29 cellular contexts compared by ENCODE assay signal in genomic region chr2:70898363-70899240, GRCh38. TPM values are rescaled to one million over a fixed set of nuclear protein-coding genes. Genes with fewer than 3 reads are reported as not detected.
DNase-seq lines count a peak whose midpoint lies in the region; ATAC-seq and TF ChIP-seq lines count a peak whose summit lies in the region.
"Had no signal": no experiment of that assay in that cellular context is flagged by ENCODE, and none has a peak within 500 bp of the region (broad histone marks: within the 10 kb centered on the region; RNA-seq: fewer than 3 reads in every experiment).

No MANE protein-coding gene starts in this region.

- no peak overlapping the region for H2AK5ac ChIP-seq in H9 (ENCODE audit: insufficient read length, low read length)

- H3K4me1 Mint-ChIP-seq in Caco-2 (ENCODE audit: low read depth, unreplicated experiment) (no peaks in the 10 kb centered on the region), H9 (peaks cover 20 to 55% of the 10 kb centered on the region in 2 experiments), brain (peaks cover 24% of the 10 kb centered on the region), neural crest cell (peaks cover 34% of the 10 kb centered on the region)

- no peak overlapping the region for H2BK120ac ChIP-seq in H9 (ENCODE audit: low read depth, low read length, poor library complexity, severe bottlenecking)

- no peak overlapping the region for H2BK20ac ChIP-seq in H9 (ENCODE audit: low read depth, low read length, poor library complexity, severe bottlenecking)

- no peak overlapping the region for H4K91ac ChIP-seq in H9 (ENCODE audit: insufficient read length, low read depth, low read length)

- H3K23me2 ChIP-seq in H9 (ENCODE audit: insufficient read length, low read depth, low read length, poor library complexity, severe bottlenecking), result peaks cover 9% of the 10 kb centered on the region

- no peak overlapping the region for H3K4me2 ChIP-seq in H9 (ENCODE audit: insufficient read depth, insufficient read length, low read length)

- H3K4me1 ChIP-seq in Caco-2 (peaks cover 11% of the 10 kb centered on the region; the same call in 1 of the 2 replicates), H9 (ENCODE audit: insufficient read depth, low read length) (peaks cover 4% of the 10 kb centered on the region; the same call in 1 of the 2 replicates), gastroesophageal sphincter (peaks cover 0 to 42% (median 24%) of the 10 kb centered on the region in 3 donors)

- no peak overlapping the region for H2BK5ac ChIP-seq in H9 (ENCODE audit: insufficient read length, low read length)

- ATAC-seq in HG02642 (IDR thresholded peaks at IDR 0.05; ENCODE audit: poor library complexity, unreplicated experiment) (no peak), GM21529 (IDR thresholded peaks at IDR 0.05; ENCODE audit: unreplicated experiment) (no peak), gastroesophageal sphincter (no peak), left lobe of liver (no peak)
- ATAC-seq: activated CD4-positive, CD25-positive, alpha-beta regulatory T cell treated with anti-CD3 and anti-CD28 coated beads, Interleukin-2, amount 50 U/mL, for 24 hours; lower lobe of right lung; Panc1; sciatic nerve had no signal

- intact Hi-C loops in Caco-2 (cut with micrococcal nuclease; ENCODE audit: unreplicated experiment), result loop anchor here (5.0 kb wide), 1 partner anchor 464 kb away; no protein-coding TSS in a partner anchor

- H3K56ac ChIP-seq in H9 (ENCODE audit: insufficient read length, low read depth, low read length), result no peak overlapping the region

- no peak overlapping the region for H3K27ac Mint-ChIP-seq in Caco-2 (ENCODE audit: unreplicated experiment)
- no peak overlapping the region for H3K27ac Mint-ChIP-seq in H9
- peak overlapping the region in 1 of 5 experiments; percentile 25 for H3K27ac Mint-ChIP-seq in brain
- no peak overlapping the region for H3K27ac Mint-ChIP-seq in neural crest cell (ENCODE audit: unreplicated experiment)
- H3K27ac Mint-ChIP-seq: activated CD4-positive, alpha-beta memory T cell treated with anti-CD3 and anti-CD28 coated beads, Interleukin-2, amount 10 ng/mL, durations not matched to agents 7 days and 5 days; T-cell had no signal

- no peak overlapping the region for H3K23ac ChIP-seq in H9 (ENCODE audit: insufficient read length, low read depth, low read length)

- H3K27me3 ChIP-seq in Caco-2 (replicated peaks; ENCODE audit: control insufficient read depth, insufficient read depth, low read length) (no peaks in the 10 kb centered on the region), H9 (ENCODE audit: insufficient read depth, low read length) (peaks cover 96% of the 10 kb centered on the region), gastroesophageal sphincter (peaks cover 100% of the 10 kb centered on the region)

- H3K14ac ChIP-seq in H9 (ENCODE audit: insufficient read depth, low read length), result no peak overlapping the region

- H3K36me3 Mint-ChIP-seq in Caco-2 (ENCODE audit: insufficient read depth, unreplicated experiment) (peaks cover 6% of the 10 kb centered on the region), H9 (ENCODE audit: insufficient read depth in 1 of 3, low read depth in 3 of 3) (no peaks in the 10 kb centered on the region; a peak in 2 of 7 replicates), brain (no peaks in the 10 kb centered on the region), neural crest cell (ENCODE audit: low read depth) (peaks cover 2% of the 10 kb centered on the region)
- H3K36me3 Mint-ChIP-seq: T-cell had no signal

- peak overlapping the region; percentile 91 for H3K4me3 Mint-ChIP-seq in Caco-2 (ENCODE audit: unreplicated experiment)
- peak overlapping the region in 1 of 2 experiments; percentile 60; a peak in 3 of 5 replicates for H3K4me3 Mint-ChIP-seq in H9
- peak overlapping the region in 3 of 5 experiments; percentile 3 to 89 (median 59) for H3K4me3 Mint-ChIP-seq in brain
- peak overlapping the region; percentile 93 for H3K4me3 Mint-ChIP-seq in neural crest cell
- H3K4me3 Mint-ChIP-seq: activated CD4-positive, alpha-beta memory T cell treated with anti-CD3 and anti-CD28 coated beads, Interleukin-2, amount 10 ng/mL, durations not matched to agents 7 days and 5 days had no signal

- H3K9me3 ChIP-seq in Caco-2 (no peaks in the 10 kb centered on the region), H9 (ENCODE audit: control insufficient read depth, low read depth, low read length) (no peaks in the 10 kb centered on the region), gastroesophageal sphincter (no peaks in the 10 kb centered on the region)
- H3K9me3 ChIP-seq: lower lobe of right lung, stomach, tibial nerve had no signal

- CTCF ChIA-PET in Caco-2 (lab: Charles Lee), result no interaction called here

- no peak overlapping the region for H3K4ac ChIP-seq in H9 (ENCODE audit: low read depth, low read length)

- H4K8ac ChIP-seq in H9 (replicated peaks; ENCODE audit: insufficient read length, low read depth, low read length), result no peak overlapping the region

- H3K79me2 ChIP-seq in H9 (ENCODE audit: insufficient read depth, low read length), result no peaks in the 10 kb centered on the region

- TF ChIP-seq EP300 in gastroesophageal sphincter (IDR thresholded peaks at IDR 0.05), result no peak

- no peaks in the 10 kb centered on the region for H3K79me1 ChIP-seq in H9 (ENCODE audit: insufficient read depth, low read depth, low read length, poor library complexity, severe bottlenecking)

- WGBS in H9 (ENCODE audit: extremely low coverage, insufficient read length, low lambda C conversion rate), result no CpG with 5 or more reads among the region's 16 CpGs
- WGBS in gastroesophageal sphincter (ENCODE audit: low coverage in 1 of 2), 2 donors, result 17 to 39% methylated on average over 13 to 16 of the region's 16 CpGs

- H4K5ac ChIP-seq in H9 (ENCODE audit: insufficient read length, low read depth, low read length), result no peak overlapping the region

- no peak overlapping the region for H3K9ac ChIP-seq in H9 (ENCODE audit: extremely low read depth, insufficient read length, low read length)

- POLR2A ChIA-PET in Caco-2 (lab: Charles Lee), result no interaction called here

- H3T11ph ChIP-seq in H9 (ENCODE audit: low read length), result no peak overlapping the region

- no peaks in the 10 kb centered on the region for H4K20me1 ChIP-seq in H9 (ENCODE audit: control insufficient read depth, insufficient read depth, insufficient read length)

- peak overlapping the region; percentile 0; the same call in 1 of the 2 replicates for H3K4me3 ChIP-seq in Caco-2 (ENCODE audit: low read depth, low read length)
- H3K4me3 ChIP-seq in gastroesophageal sphincter, result no peak overlapping the region

- TF ChIP-seq CTCF in Caco-2 (IDR thresholded peaks at IDR 0.05; ENCODE audit: insufficient read depth in 1 of 2, low read depth in 1 of 2, low read length in 1 of 2, severe bottlenecking in 1 of 2, unreplicated experiment in 1 of 2) (no peak), H9 (conservative IDR thresholded peaks at IDR 0.05) (no peak), brain (conservative IDR thresholded peaks at IDR 0.05) (no peak), neural crest cell (conservative IDR thresholded peaks at IDR 0.05) (no peak), gastroesophageal sphincter (IDR thresholded peaks at IDR 0.05) (no peak)

- no peak overlapping the region for H3K18ac ChIP-seq in H9 (ENCODE audit: insufficient read length, low read depth, low read length)

- no peak overlapping the region for H2BK12ac ChIP-seq in H9 (ENCODE audit: insufficient read length, low read depth, low read length)

- no peak overlapping the region for H3K27ac ChIP-seq in H9 (ENCODE audit: insufficient read length, low read depth, low read length)
- H3K27ac ChIP-seq in gastroesophageal sphincter, result no peak overlapping the region
- H3K27ac ChIP-seq: C4-2B, lower lobe of right lung, stomach, tibial nerve had no signal

- BruUV-seq in Caco-2 (replicated peaks; lab: Mats Ljungman, UMichigan), result no TSS peak

- H3K27me3 Mint-ChIP-seq in Caco-2 (ENCODE audit: insufficient read depth, unreplicated experiment) (peaks cover 14% of the 10 kb centered on the region), H9 (ENCODE audit: low read depth) (peaks cover 100% of the 10 kb centered on the region), brain (peaks cover 100% of the 10 kb centered on the region), neural crest cell (ENCODE audit: low read depth) (peaks cover 98% of the 10 kb centered on the region)

- TF ChIP-seq POLR2A in gastroesophageal sphincter (IDR thresholded peaks at IDR 0.05), result no peak

- no peak overlapping the region for H2BK15ac ChIP-seq in H9 (ENCODE audit: low read depth, low read length)

- H3K9me3 Mint-ChIP-seq in Caco-2 (ENCODE audit: unreplicated experiment) (no peaks in the 10 kb centered on the region), H9 (peaks cover 2 to 6% of the 10 kb centered on the region in 2 experiments; a peak in 4 of 5 replicates), brain (peaks cover 0 to 7% (median 2%) of the 10 kb centered on the region in 5 experiments), neural crest cell (no peaks in the 10 kb centered on the region)
- H3K9me3 Mint-ChIP-seq: activated CD4-positive, alpha-beta memory T cell treated with anti-CD3 and anti-CD28 coated beads, Interleukin-2, amount 10 ng/mL, durations not matched to agents 7 days and 5 days; T-cell had no signal

- no peaks in the 10 kb centered on the region for H3K36me3 ChIP-seq in Caco-2 (ENCODE audit: control insufficient read depth, insufficient read depth, low read length)
- H3K36me3 ChIP-seq in gastroesophageal sphincter, result no peaks in the 10 kb centered on the region
- H3K36me3 ChIP-seq: lower lobe of right lung, stomach, tibial nerve had no signal

- DNase-seq in Caco-2, result no peak
- DNase-seq in H9, result peak; percentile 67
- DNase-seq in neural crest cell (ENCODE audit: low read depth, low spot score), result no peak
- no peak for DNase-seq in left lobe of liver (ENCODE audit: low spot score)
- DNase-seq: activated CD4-positive, alpha-beta memory T cell treated with anti-CD3 and anti-CD28 coated beads, Interleukin-2, amount 10 ng/mL, durations not matched to agents 7 days and 5 days; activated effector memory CD4-positive, alpha-beta T cell treated with Interleukin-2 at 50 U/mL for 16 hours; activated T-cell treated with anti-CD3 and anti-CD28 coated beads for 4 hours; cerebellar nuclear complex; erythroblast; foreskin melanocyte; lower lobe of right lung; NCI-H1436 treated with DMSO at 0.1 percent for 48 hours; NCI-H2107; NCI-H510A; occipital lobe; stimulated activated CD4-positive, alpha-beta T cell treated with anti-CD3 and anti-CD28 coated beads, Interleukin-4, amount 100 ng/mL, for 4 hours; stomach; T-cell had no signal

- H2AFZ ChIP-seq in H9 (ENCODE audit: low read length), result no peak overlapping the region

RNA-seq across cellular contexts. Expression of gene VAX2, which starts 1.8 kb away (rescaled TPM):
- 0.61 TPM in 1 of 2 replicates, not detected in the other for total RNA-seq in Caco-2 (2022)
- total RNA-seq in H9 (2021), result not detected in 2 replicates
- 6.8 TPM for polyA plus RNA-seq in brain (ENCODE audit: insufficient read depth, low read depth, low replicate concordance)
- total RNA-seq in neural crest cell, result 6.3 and 8.6 TPM in 2 replicates
- total RNA-seq in gastroesophageal sphincter, result 1 to 10 TPM in 2 of 4 donors, not detected in 2; 1.9 to 2.0 TPM
- not detected for total RNA-seq in left lobe of liver
- total RNA-seq: activated CD4-positive, alpha-beta memory T cell treated with anti-CD3 and anti-CD28 coated beads, Interleukin-2, amount 10 ng/mL, durations not matched to agents 7 days and 5 days; HT1080; kidney epithelial cell; lower lobe of right lung; T-cell had no signal

RNA-seq across cellular contexts. Expression of gene ATP6V1B1, which starts 37.1 kb away (rescaled TPM):
- total RNA-seq in Caco-2 (2022) (2.6 and 4.0 TPM in 2 replicates), H9 (2021) (not detected in 2 replicates), neural crest cell (4.3 and 4.6 TPM in 2 replicates), gastroesophageal sphincter (under 1 TPM in 1 of 4 donors, not detected in 3; 0.46 TPM), left lobe of liver (not detected)
- polyA plus RNA-seq in brain (ENCODE audit: insufficient read depth, low read depth, low replicate concordance), result 2.4 TPM
- total RNA-seq: activated CD4-positive, alpha-beta memory T cell treated with anti-CD3 and anti-CD28 coated beads, Interleukin-2, amount 10 ng/mL, durations not matched to agents 7 days and 5 days; HT1080; kidney epithelial cell; occipital lobe; T-cell had no signal
